8 cellular contexts compared by ENCODE assay signal in the genomic region with DNA sequence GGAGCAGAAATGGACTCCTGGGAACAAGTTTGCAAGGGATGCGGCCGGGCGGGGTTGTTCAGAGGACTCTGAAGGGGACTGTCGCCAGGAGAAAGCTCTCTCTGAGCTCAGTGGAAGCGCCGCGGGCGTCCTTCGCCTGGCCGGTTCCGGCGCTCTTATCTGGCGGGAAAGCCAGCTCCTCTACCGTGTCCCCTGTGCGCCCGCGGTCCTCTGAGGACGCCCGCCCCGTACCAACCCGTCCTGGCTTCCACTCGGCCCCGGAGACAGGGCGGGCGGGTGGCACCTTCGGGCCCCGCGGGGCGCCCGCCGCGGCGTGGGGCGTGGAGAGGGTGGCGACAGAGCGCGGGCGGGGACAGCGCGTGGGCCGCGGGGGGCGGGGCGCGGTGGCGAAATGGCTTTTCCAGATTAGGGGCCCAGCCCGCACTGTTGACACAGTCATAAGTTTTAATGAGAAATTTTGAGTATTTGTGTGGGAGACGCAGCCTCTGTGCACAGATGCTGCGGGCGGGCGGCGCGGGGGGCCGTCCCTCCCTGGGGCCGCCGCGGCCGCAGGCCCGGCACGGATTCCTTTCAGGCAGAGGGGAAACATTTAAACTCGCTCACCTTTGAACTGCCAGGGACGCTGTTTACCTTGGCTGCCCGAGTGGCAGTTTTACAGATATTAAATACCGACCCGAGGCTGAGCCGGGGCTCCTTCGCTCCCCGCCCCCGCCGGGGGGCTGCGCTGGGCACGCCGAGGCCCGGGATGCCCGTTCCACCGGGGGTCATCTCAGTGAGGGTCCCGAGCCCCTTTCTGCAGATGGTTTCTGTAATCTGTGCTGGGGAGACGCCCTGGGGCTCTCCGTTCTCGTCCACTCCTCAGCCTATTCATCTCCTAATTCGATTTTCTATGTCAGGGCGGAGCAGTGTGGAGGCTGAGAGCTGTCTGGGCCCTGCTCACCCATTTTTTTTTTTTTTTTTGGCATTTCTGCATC.
DNase-seq lines count a peak whose midpoint lies in the region; ATAC-seq lines count a peak whose summit lies in the region.

No MANE protein-coding gene starts in this region.

- H3K36me3 ChIP-seq in BLaER1 = no peaks in the 10 kb centered on the region

- no peaks in the 10 kb centered on the region for H3K9me3 Mint-ChIP-seq in activated T-helper 1 cell treated with anti-CD3 and anti-CD28 coated beads, Interleukin-12 subunit alpha, Interleukin-12 subunit beta, Interleukin-2, Interleukin-4 antibody, amounts not matched to agents 30 ng/mL and 10 ng/mL and 1 ng/mL, durations not matched to agents 14 hours and 24 hours and 36 hours

- H3K4me3 ChIP-seq in BLaER1 = peak overlapping the region; percentile 56
- H3K4me3 ChIP-seq in skeletal muscle cell (ENCODE audit: low read depth, low read length) = peak overlapping the region; percentile 33

- no peak overlapping the region for H3K4me3 Mint-ChIP-seq in activated T-helper 1 cell treated with anti-CD3 and anti-CD28 coated beads, Interleukin-12 subunit alpha, Interleukin-12 subunit beta, Interleukin-2, Interleukin-4 antibody, amounts not matched to agents 30 ng/mL and 10 ng/mL and 1 ng/mL, durations not matched to agents 14 hours and 24 hours and 36 hours

- peaks cover 11% of the 10 kb centered on the region for H3K4me1 ChIP-seq in BLaER1

- intact Hi-C loops in left ventricle myocardium superior (cut with micrococcal nuclease) = no loop called here
- intact Hi-C loops in activated T-helper 1 cell treated with anti-CD3 and anti-CD28 coated beads, Interleukin-12 subunit alpha, Interleukin-12 subunit beta, Interleukin-2, Interleukin-4 antibody, amounts not matched to agents 30 ng/mL and 10 ng/mL and 1 ng/mL, durations not matched to agents 14 hours and 24 hours and 36 hours (cut with micrococcal nuclease) = loop anchor here (2.0 to 5.0 kb wide), 2 partner anchors 61 to 71 kb away; partner anchors contain the start of gene FOXD2

- H3K4me1 Mint-ChIP-seq in activated T-helper 1 cell treated with anti-CD3 and anti-CD28 coated beads, Interleukin-12 subunit alpha, Interleukin-12 subunit beta, Interleukin-2, Interleukin-4 antibody, amounts not matched to agents 30 ng/mL and 10 ng/mL and 1 ng/mL, durations not matched to agents 14 hours and 24 hours and 36 hours (ENCODE audit: low read depth) = no peaks in the 10 kb centered on the region

- no peaks in the 10 kb centered on the region; the same call in 1 of the 2 replicates for H3K9me3 ChIP-seq in BLaER1

- no peaks in the 10 kb centered on the region for H3K36me3 Mint-ChIP-seq in activated T-helper 1 cell treated with anti-CD3 and anti-CD28 coated beads, Interleukin-12 subunit alpha, Interleukin-12 subunit beta, Interleukin-2, Interleukin-4 antibody, amounts not matched to agents 30 ng/mL and 10 ng/mL and 1 ng/mL, durations not matched to agents 14 hours and 24 hours and 36 hours (ENCODE audit: low read depth)

- ATAC-seq in HG03432 (IDR thresholded peaks at IDR 0.05; ENCODE audit: unreplicated experiment) (peak; percentile 55), left ventricle myocardium superior (peak; percentile 76), GM18858 (IDR thresholded peaks at IDR 0.05; ENCODE audit: unreplicated experiment) (no peak)

- H4K20me1 ChIP-seq in BLaER1 = peaks cover 14% of the 10 kb centered on the region; the same call in 1 of the 2 replicates

- peaks cover 74% of the 10 kb centered on the region for H3K27me3 ChIP-seq in BLaER1

- H3K27me3 Mint-ChIP-seq in activated T-helper 1 cell treated with anti-CD3 and anti-CD28 coated beads, Interleukin-12 subunit alpha, Interleukin-12 subunit beta, Interleukin-2, Interleukin-4 antibody, amounts not matched to agents 30 ng/mL and 10 ng/mL and 1 ng/mL, durations not matched to agents 14 hours and 24 hours and 36 hours (ENCODE audit: insufficient read depth) = peaks cover 54% of the 10 kb centered on the region

- H3K9ac ChIP-seq in BLaER1 = no peak overlapping the region

- DNase-seq in activated T-cell treated with anti-CD3 and anti-CD28 coated beads for 48 hours (ENCODE audit: low read depth) (peak; percentile 35), left ventricle myocardium superior (peak; percentile 42), skeletal muscle cell (ENCODE audit: low read depth) (no peak), KG1 (lab: John Stamatoyannopoulos, UW) (no peak)
- no peak for DNase-seq in activated T-helper 1 cell treated with anti-CD3 and anti-CD28 coated beads, Interleukin-12 subunit alpha, Interleukin-12 subunit beta, Interleukin-2, Interleukin-4 antibody, amounts not matched to agents 30 ng/mL and 10 ng/mL and 1 ng/mL, durations not matched to agents 14 hours and 24 hours and 36 hours (ENCODE audit: low spot score)

- H3K27ac ChIP-seq in BLaER1 = no peak overlapping the region

- H3K4me2 ChIP-seq in BLaER1 = peak overlapping the region; percentile 68

- H3K27ac Mint-ChIP-seq in activated T-helper 1 cell treated with anti-CD3 and anti-CD28 coated beads, Interleukin-12 subunit alpha, Interleukin-12 subunit beta, Interleukin-2, Interleukin-4 antibody, amounts not matched to agents 30 ng/mL and 10 ng/mL and 1 ng/mL, durations not matched to agents 14 hours and 24 hours and 36 hours = no peak overlapping the region

Comparison
In these comparisons a context has a peak if more than half of its experiments do, and no peak if none do; other contexts are left out.
1. DNase-seq: peak in activated T-cell treated with anti-CD3 and anti-CD28 coated beads for 48 hours (single experiment) and left ventricle myocardium superior (single experiment); none in skeletal muscle cell (single experiment), activated T-helper 1 cell treated with anti-CD3 and anti-CD28 coated beads, Interleukin-12 subunit alpha, Interleukin-12 subunit beta, Interleukin-2, Interleukin-4 antibody, amounts not matched to agents 30 ng/mL and 10 ng/mL and 1 ng/mL, durations not matched to agents 14 hours and 24 hours and 36 hours (single experiment) and KG1 (single experiment).